Comparison of ENCODE assay signal across 8 cellular contexts in genomic region chr6:3176562-3177355, GRCh38. TPM values are rescaled to one million over a fixed set of nuclear protein-coding genes. Genes with fewer than 3 reads are reported as not detected.
A peak's percentile ranks its signal among the peaks of the same experiment; 100 is the strongest.
DNase-seq lines count a peak whose midpoint lies in the region; ATAC-seq and TF ChIP-seq lines count a peak whose summit lies in the region.

No MANE protein-coding gene starts in this region.

- no peak overlapping the region for H3K4me3 ChIP-seq in cardiac fibroblast (replicated peaks in 1 of 2; ENCODE audit: low read depth in 2 of 2, low read length in 2 of 2)

- TF ChIP-seq CTCF in cardiac fibroblast (IDR thresholded peaks at IDR 0.05; ENCODE audit: low read depth, low read length): no peak

- DNase-seq in NCI-H1436 (lab: John Stamatoyannopoulos, UW) (peak; percentile 41), NCI-H1436 treated with DMSO at 0.1 percent for 48 hours (lab: John Stamatoyannopoulos, UW) (no peak), RPMI7951 (ENCODE audit: low read depth) (peak; percentile 87), cardiac fibroblast (ENCODE audit: low read depth in 2 of 2) (peak; percentile 88 to 96), posterior cingulate gyrus (peak in 8 of 10 donors; percentile 26 to 92 (median 62)), activated gamma-delta T cell (lab: John Stamatoyannopoulos, UW) (no peak)

- intact Hi-C loops in posterior cingulate gyrus (cut with DNase I): no loop called here

- ATAC-seq in GM21717 (IDR thresholded peaks at IDR 0.05; ENCODE audit: unreplicated experiment): no peak
- ATAC-seq in GM18519 (IDR thresholded peaks at IDR 0.05; ENCODE audit: low FRiP score, unreplicated experiment): no peak

RNA-seq across cellular contexts. Expression of gene TUBB2A, which starts 19.4 kb away (rescaled TPM):
- 265 and 319 TPM in 2 replicates for total RNA-seq in RPMI7951 (2014; rRNA removed; shearing (Covaris generic))

RNA-seq across cellular contexts. Expression of gene TUBB2B, which starts 50.7 kb away (rescaled TPM):
- 22.1 and 26.7 TPM in 2 replicates for total RNA-seq in RPMI7951 (2014; rRNA removed; shearing (Covaris generic))

RNA-seq across cellular contexts. Expression of gene BPHL, which starts 58.2 kb away (rescaled TPM):
- 22.9 and 24.8 TPM in 2 replicates for total RNA-seq in RPMI7951 (2014; rRNA removed; shearing (Covaris generic))

Comparison
In these comparisons a context has a peak if more than half of its experiments do, and no peak if none do; other contexts are left out.
1. DNase-seq: peak in NCI-H1436 (single experiment), RPMI7951 (single experiment), cardiac fibroblast (2 of 2) and posterior cingulate gyrus (8 of 10); none in NCI-H1436 treated with DMSO at 0.1 percent for 48 hours (single experiment) and activated gamma-delta T cell (single experiment).